In genomic region chr7:158973440-158973839, GRCh38 we compare ENCODE assay signal across 9 cellular contexts.
DNase-seq lines count a peak whose midpoint lies in the region; ATAC-seq and TF ChIP-seq lines count a peak whose summit lies in the region.
"Had no signal": no experiment of that assay in that cellular context is flagged by ENCODE, and none has a peak within 500 bp of the region (broad histone marks: within the 10 kb centered on the region; RNA-seq: fewer than 3 reads in every experiment).

No MANE protein-coding gene starts in this region.

- ATAC-seq in omental fat pad (ENCODE audit: low FRiP score), result peak; percentile 50

- TF ChIP-seq CTCF in GM10266 (IDR thresholded peaks at IDR 0.05; ENCODE audit: control insufficient read depth, insufficient read depth, low read depth, missing control alignments), result peak; percentile 52
- TF ChIP-seq CTCF in choroid plexus epithelial cell (conservative IDR thresholded peaks at IDR 0.05; ENCODE audit: low read depth, low read length), result peak; percentile 50
- no peak for TF ChIP-seq CTCF in omental fat pad (IDR thresholded peaks at IDR 0.05)
- no peak for TF ChIP-seq CTCF in vagina (IDR thresholded peaks at IDR 0.05)

- peak overlapping the region; percentile 26 for H3K4me3 ChIP-seq in choroid plexus epithelial cell (ENCODE audit: low read depth, low read length)
- H3K4me3 ChIP-seq in vagina, result no peak overlapping the region

- H3K27me3 ChIP-seq in vagina, result no peaks in the 10 kb centered on the region

- no peaks in the 10 kb centered on the region for H3K9me3 ChIP-seq in vagina

- H3K36me3 ChIP-seq in vagina, result no peaks in the 10 kb centered on the region

- peaks cover 15% of the 10 kb centered on the region for H3K4me1 ChIP-seq in vagina

- DNase-seq in GM10266 (ENCODE audit: extremely low spot score) (no peak), SKM-1 treated with dmso at 0.1 percent for 144 hours (lab: John Stamatoyannopoulos, UW; ENCODE audit: unreplicated experiment) (peak; percentile 39), choroid plexus epithelial cell (ENCODE audit: low read depth) (peak; percentile 39), omental fat pad (ENCODE audit: low spot score) (no peak), vagina (ENCODE audit: extremely low spot score in 2 of 2) (no peak), mucosa of gallbladder (ENCODE audit: low spot score) (no peak), UCSD-AML1 (lab: John Stamatoyannopoulos, UW; ENCODE audit: unreplicated experiment) (no peak), cerebellar nuclear complex (lab: John Stamatoyannopoulos, UW) (no peak)

- intact Hi-C loops in vagina (cut with DNase I), result no loop called here

- no peak overlapping the region for H3K27ac ChIP-seq in vagina
- H3K27ac ChIP-seq: HL-60 had no signal

- TF ChIP-seq POLR2A in vagina (IDR thresholded peaks at IDR 0.05), result no peak

Comparison
In these comparisons a context has a peak if more than half of its experiments do, and no peak if none do; other contexts are left out.
1. DNase-seq: peak in SKM-1 treated with dmso at 0.1 percent for 144 hours (single experiment) and choroid plexus epithelial cell (single experiment); none in GM10266 (single experiment), omental fat pad (single experiment), vagina (0 of 2), mucosa of gallbladder (single experiment), UCSD-AML1 (single experiment) and cerebellar nuclear complex (0 of 2).
2. CTCF ChIP-seq: peak in GM10266 (single experiment) and choroid plexus epithelial cell (single experiment); none in omental fat pad (0 of 3) and vagina (0 of 3).